Comparison of ENCODE assay signal across 1 cellular context in the genomic region with DNA sequence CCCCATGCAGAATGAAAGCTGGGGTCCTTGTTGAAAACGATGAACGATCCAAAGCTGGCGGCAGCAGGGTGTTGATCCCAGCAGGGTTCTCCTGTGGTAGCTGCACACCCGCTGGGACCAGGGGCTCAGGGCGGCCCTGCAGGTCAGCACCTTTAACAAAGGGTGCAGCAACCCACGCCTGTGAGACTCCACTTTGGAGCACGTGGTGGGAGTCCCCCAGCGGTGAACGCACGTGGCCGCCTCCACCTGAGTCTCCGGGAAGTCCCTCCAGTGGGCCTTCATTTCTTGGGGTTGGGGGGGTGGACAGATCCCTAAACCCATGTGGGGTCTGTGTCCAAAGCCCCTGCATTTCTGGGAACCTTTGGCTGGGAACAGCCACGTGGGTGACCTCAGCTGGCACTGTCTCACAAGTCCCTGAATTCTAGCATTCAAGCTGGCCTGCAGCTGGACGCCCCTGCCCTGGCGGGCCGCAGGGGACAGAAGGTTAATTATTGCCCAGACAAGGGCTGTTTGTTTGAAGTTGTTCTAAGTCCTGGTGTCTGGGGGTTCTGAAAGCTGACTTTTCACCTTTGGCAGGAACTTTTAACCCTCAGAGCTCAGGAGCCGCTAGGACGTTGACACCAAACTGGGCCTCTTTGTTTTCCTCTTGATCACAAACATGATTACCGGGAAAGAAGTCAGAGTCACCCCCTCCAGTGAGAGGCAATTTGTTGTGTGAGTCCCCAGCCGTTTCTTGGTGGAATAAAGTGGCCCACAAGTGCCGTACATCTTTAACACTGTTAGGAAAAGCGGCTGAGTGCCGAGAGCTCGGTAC.
TF ChIP-seq lines count a peak whose summit lies in the region.

No MANE protein-coding gene starts in this region.

TF ChIP-seq in HepG2, 621 proteins besides CTCF, POLR2A, EP300 and RAD21 (continued from another document and continues in another):
- no peak for TF ChIP-seq MAFG (CRISPR knock-in tag; IDR thresholded peaks at IDR 0.05)
- TF ChIP-seq ZNF776 (CRISPR knock-in tag; IDR thresholded peaks at IDR 0.05): no peak
- peak; percentile 92; the same call in 1 of the 2 replicates for TF ChIP-seq MTA1 (CRISPR knock-in tag; IDR thresholded peaks at IDR 0.05; ENCODE audit: borderline replicate concordance)
- TF ChIP-seq, protein P1, sequence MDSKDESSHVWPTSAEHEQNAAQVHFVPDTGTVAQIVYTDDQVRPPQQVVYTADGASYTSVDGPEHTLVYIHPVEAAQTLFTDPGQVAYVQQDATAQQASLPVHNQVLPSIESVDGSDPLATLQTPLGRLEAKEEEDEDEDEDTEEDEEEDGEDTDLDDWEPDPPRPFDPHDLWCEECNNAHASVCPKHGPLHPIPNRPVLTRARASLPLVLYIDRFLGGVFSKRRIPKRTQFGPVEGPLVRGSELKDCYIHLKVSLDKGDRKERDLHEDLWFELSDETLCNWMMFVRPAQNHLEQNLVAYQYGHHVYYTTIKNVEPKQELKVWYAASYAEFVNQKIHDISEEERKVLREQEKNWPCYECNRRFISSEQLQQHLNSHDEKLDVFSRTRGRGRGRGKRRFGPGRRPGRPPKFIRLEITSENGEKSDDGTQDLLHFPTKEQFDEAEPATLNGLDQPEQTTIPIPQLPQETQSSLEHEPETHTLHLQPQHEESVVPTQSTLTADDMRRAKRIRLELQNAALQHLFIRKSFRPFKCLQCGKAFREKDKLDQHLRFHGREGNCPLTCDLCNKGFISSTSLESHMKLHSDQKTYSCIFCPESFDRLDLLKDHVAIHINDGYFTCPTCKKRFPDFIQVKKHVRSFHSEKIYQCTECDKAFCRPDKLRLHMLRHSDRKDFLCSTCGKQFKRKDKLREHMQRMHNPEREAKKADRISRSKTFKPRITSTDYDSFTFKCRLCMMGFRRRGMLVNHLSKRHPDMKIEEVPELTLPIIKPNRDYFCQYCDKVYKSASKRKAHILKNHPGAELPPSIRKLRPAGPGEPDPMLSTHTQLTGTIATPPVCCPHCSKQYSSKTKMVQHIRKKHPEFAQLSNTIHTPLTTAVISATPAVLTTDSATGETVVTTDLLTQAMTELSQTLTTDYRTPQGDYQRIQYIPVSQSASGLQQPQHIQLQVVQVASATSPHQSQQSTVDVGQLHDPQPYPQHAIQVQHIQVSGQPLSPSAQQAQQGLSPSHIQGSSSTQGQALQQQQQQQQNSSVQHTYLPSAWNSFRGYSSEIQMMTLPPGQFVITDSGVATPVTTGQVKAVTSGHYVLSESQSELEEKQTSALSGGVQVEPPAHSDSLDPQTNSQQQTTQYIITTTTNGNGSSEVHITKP (CRISPR knock-in tag; IDR thresholded peaks at IDR 0.05; ENCODE audit: low read depth): no peak
- TF ChIP-seq, protein P2, sequence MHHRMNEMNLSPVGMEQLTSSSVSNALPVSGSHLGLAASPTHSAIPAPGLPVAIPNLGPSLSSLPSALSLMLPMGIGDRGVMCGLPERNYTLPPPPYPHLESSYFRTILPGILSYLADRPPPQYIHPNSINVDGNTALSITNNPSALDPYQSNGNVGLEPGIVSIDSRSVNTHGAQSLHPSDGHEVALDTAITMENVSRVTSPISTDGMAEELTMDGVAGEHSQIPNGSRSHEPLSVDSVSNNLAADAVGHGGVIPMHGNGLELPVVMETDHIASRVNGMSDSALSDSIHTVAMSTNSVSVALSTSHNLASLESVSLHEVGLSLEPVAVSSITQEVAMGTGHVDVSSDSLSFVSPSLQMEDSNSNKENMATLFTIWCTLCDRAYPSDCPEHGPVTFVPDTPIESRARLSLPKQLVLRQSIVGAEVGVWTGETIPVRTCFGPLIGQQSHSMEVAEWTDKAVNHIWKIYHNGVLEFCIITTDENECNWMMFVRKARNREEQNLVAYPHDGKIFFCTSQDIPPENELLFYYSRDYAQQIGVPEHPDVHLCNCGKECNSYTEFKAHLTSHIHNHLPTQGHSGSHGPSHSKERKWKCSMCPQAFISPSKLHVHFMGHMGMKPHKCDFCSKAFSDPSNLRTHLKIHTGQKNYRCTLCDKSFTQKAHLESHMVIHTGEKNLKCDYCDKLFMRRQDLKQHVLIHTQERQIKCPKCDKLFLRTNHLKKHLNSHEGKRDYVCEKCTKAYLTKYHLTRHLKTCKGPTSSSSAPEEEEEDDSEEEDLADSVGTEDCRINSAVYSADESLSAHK (CRISPR knock-in tag; IDR thresholded peaks at IDR 0.05; ENCODE audit: borderline replicate concordance): no peak
- TF ChIP-seq, protein P3, sequence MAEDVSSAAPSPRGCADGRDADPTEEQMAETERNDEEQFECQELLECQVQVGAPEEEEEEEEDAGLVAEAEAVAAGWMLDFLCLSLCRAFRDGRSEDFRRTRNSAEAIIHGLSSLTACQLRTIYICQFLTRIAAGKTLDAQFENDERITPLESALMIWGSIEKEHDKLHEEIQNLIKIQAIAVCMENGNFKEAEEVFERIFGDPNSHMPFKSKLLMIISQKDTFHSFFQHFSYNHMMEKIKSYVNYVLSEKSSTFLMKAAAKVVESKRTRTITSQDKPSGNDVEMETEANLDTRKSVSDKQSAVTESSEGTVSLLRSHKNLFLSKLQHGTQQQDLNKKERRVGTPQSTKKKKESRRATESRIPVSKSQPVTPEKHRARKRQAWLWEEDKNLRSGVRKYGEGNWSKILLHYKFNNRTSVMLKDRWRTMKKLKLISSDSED (CRISPR knock-in tag; IDR thresholded peaks at IDR 0.05): no peak
- TF ChIP-seq ZNF761 (CRISPR knock-in tag; conservative IDR thresholded peaks at IDR 0.05): peak; percentile 50; the same call in 1 of the 2 replicates
- 0 out of 2 replicates have a peak, but pooled peaks have one; percentile 59 for TF ChIP-seq ARID2 (CRISPR knock-in tag; IDR thresholded peaks at IDR 0.05; ENCODE audit: borderline replicate concordance)
- TF ChIP-seq TAF1 (CRISPR knock-in tag; IDR thresholded peaks at IDR 0.05): peak; percentile 28; the same call in 1 of the 2 replicates
- TF ChIP-seq, protein P4, sequence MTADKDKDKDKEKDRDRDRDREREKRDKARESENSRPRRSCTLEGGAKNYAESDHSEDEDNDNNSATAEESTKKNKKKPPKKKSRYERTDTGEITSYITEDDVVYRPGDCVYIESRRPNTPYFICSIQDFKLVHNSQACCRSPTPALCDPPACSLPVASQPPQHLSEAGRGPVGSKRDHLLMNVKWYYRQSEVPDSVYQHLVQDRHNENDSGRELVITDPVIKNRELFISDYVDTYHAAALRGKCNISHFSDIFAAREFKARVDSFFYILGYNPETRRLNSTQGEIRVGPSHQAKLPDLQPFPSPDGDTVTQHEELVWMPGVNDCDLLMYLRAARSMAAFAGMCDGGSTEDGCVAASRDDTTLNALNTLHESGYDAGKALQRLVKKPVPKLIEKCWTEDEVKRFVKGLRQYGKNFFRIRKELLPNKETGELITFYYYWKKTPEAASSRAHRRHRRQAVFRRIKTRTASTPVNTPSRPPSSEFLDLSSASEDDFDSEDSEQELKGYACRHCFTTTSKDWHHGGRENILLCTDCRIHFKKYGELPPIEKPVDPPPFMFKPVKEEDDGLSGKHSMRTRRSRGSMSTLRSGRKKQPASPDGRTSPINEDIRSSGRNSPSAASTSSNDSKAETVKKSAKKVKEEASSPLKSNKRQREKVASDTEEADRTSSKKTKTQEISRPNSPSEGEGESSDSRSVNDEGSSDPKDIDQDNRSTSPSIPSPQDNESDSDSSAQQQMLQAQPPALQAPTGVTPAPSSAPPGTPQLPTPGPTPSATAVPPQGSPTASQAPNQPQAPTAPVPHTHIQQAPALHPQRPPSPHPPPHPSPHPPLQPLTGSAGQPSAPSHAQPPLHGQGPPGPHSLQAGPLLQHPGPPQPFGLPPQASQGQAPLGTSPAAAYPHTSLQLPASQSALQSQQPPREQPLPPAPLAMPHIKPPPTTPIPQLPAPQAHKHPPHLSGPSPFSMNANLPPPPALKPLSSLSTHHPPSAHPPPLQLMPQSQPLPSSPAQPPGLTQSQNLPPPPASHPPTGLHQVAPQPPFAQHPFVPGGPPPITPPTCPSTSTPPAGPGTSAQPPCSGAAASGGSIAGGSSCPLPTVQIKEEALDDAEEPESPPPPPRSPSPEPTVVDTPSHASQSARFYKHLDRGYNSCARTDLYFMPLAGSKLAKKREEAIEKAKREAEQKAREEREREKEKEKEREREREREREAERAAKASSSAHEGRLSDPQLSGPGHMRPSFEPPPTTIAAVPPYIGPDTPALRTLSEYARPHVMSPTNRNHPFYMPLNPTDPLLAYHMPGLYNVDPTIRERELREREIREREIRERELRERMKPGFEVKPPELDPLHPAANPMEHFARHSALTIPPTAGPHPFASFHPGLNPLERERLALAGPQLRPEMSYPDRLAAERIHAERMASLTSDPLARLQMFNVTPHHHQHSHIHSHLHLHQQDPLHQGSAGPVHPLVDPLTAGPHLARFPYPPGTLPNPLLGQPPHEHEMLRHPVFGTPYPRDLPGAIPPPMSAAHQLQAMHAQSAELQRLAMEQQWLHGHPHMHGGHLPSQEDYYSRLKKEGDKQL (CRISPR knock-in tag; IDR thresholded peaks at IDR 0.05; ENCODE audit: low read depth): peak; percentile 85; the same call in 1 of the 2 replicates
- TF ChIP-seq ELF1 (CRISPR knock-in tag; IDR thresholded peaks at IDR 0.05): no peak; the same call in 1 of the 2 replicates
- TF ChIP-seq, protein P5, sequence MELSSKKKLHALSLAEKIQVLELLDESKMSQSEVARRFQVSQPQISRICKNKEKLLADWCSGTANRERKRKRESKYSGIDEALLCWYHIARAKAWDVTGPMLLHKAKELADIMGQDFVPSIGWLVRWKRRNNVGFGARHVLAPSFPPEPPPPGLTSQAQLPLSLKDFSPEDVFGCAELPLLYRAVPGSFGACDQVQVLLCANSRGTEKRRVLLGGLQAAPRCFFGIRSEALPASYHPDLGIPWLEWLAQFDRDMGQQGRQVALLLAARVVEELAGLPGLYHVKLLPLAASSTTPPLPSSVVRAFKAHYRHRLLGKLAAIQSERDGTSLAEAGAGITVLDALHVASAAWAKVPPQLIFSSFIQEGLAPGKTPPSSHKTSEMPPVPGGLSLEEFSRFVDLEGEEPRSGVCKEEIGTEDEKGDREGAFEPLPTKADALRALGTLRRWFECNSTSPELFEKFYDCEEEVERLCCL (CRISPR knock-in tag; IDR thresholded peaks at IDR 0.05; ENCODE audit: borderline replicate concordance): no peak
- TF ChIP-seq TRIM24 (CRISPR knock-in tag; IDR thresholded peaks at IDR 0.05): no peak
- TF ChIP-seq, protein P6, sequence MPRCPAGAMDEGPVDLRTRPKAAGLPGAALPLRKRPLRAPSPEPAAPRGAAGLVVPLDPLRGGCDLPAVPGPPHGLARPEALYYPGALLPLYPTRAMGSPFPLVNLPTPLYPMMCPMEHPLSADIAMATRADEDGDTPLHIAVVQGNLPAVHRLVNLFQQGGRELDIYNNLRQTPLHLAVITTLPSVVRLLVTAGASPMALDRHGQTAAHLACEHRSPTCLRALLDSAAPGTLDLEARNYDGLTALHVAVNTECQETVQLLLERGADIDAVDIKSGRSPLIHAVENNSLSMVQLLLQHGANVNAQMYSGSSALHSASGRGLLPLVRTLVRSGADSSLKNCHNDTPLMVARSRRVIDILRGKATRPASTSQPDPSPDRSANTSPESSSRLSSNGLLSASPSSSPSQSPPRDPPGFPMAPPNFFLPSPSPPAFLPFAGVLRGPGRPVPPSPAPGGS (CRISPR knock-in tag; IDR thresholded peaks at IDR 0.05): peak; percentile 73; the same call in 1 of the 2 replicates
- peak; percentile 28; the same call in 1 of the 2 replicates for TF ChIP-seq ZNF274 (CRISPR knock-in tag; IDR thresholded peaks at IDR 0.05)
- peak; percentile 72 for TF ChIP-seq ELF3 (CRISPR knock-in tag; IDR thresholded peaks at IDR 0.05)
- no peak for TF ChIP-seq CEBPB (IDR thresholded peaks at IDR 0.05; ENCODE audit: borderline replicate concordance, low read depth, low read length)
- TF ChIP-seq PHF20 (CRISPR knock-in tag; IDR thresholded peaks at IDR 0.05): no peak
- TF ChIP-seq, protein P7, sequence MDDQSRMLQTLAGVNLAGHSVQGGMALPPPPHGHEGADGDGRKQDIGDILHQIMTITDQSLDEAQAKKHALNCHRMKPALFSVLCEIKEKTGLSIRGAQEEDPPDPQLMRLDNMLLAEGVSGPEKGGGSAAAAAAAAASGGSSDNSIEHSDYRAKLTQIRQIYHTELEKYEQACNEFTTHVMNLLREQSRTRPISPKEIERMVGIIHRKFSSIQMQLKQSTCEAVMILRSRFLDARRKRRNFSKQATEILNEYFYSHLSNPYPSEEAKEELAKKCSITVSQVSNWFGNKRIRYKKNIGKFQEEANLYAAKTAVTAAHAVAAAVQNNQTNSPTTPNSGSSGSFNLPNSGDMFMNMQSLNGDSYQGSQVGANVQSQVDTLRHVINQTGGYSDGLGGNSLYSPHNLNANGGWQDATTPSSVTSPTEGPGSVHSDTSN (CRISPR knock-in tag; IDR thresholded peaks at IDR 0.05; ENCODE audit: borderline replicate concordance): no peak
- TF ChIP-seq, protein P8, sequence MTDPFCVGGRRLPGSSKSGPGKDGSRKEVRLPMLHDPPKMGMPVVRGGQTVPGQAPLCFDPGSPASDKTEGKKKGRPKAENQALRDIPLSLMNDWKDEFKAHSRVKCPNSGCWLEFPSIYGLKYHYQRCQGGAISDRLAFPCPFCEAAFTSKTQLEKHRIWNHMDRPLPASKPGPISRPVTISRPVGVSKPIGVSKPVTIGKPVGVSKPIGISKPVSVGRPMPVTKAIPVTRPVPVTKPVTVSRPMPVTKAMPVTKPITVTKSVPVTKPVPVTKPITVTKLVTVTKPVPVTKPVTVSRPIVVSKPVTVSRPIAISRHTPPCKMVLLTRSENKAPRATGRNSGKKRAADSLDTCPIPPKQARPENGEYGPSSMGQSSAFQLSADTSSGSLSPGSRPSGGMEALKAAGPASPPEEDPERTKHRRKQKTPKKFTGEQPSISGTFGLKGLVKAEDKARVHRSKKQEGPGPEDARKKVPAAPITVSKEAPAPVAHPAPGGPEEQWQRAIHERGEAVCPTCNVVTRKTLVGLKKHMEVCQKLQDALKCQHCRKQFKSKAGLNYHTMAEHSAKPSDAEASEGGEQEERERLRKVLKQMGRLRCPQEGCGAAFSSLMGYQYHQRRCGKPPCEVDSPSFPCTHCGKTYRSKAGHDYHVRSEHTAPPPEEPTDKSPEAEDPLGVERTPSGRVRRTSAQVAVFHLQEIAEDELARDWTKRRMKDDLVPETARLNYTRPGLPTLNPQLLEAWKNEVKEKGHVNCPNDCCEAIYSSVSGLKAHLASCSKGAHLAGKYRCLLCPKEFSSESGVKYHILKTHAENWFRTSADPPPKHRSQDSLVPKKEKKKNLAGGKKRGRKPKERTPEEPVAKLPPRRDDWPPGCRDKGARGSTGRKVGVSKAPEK (CRISPR knock-in tag; IDR thresholded peaks at IDR 0.05; ENCODE audit: borderline replicate concordance): no peak
- no peak for TF ChIP-seq NFYC (CRISPR knock-in tag; IDR thresholded peaks at IDR 0.05)
- TF ChIP-seq ZBTB7B (CRISPR knock-in tag; IDR thresholded peaks at IDR 0.05): peak; percentile 98
- TF ChIP-seq ZNF644 (CRISPR knock-in tag; IDR thresholded peaks at IDR 0.05; ENCODE audit: low read depth): no peak
- peak; percentile 99 for TF ChIP-seq MYC (CRISPR knock-in tag; IDR thresholded peaks at IDR 0.05; ENCODE audit: borderline replicate concordance)
- no peak for TF ChIP-seq ZNF484 (CRISPR knock-in tag; IDR thresholded peaks at IDR 0.05; ENCODE audit: borderline replicate concordance, low read depth)
- TF ChIP-seq ZFAT (CRISPR knock-in tag; conservative IDR thresholded peaks at IDR 0.05): no peak
- TF ChIP-seq ZNF788 (CRISPR knock-in tag; IDR thresholded peaks at IDR 0.05; ENCODE audit: borderline replicate concordance): peak; percentile 76; the same call in 1 of the 2 replicates
- peak; percentile 65 for TF ChIP-seq POLR2AphosphoS5 (IDR thresholded peaks at IDR 0.05; ENCODE audit: low read depth, low read length)
- no peak for TF ChIP-seq PHF5A (CRISPR knock-in tag; IDR thresholded peaks at IDR 0.05; ENCODE audit: low read depth, unreplicated experiment)
- peak; percentile 85 for TF ChIP-seq POLR2G (IDR thresholded peaks at IDR 0.05; ENCODE audit: low read depth, low read length)
- TF ChIP-seq NFRKB (IDR thresholded peaks at IDR 0.05): no peak
- TF ChIP-seq ZNF10 (CRISPR knock-in tag; IDR thresholded peaks at IDR 0.05; ENCODE audit: borderline replicate concordance, low read depth): no peak
